29 cellular contexts compared by ENCODE assay signal in the genomic region with DNA sequence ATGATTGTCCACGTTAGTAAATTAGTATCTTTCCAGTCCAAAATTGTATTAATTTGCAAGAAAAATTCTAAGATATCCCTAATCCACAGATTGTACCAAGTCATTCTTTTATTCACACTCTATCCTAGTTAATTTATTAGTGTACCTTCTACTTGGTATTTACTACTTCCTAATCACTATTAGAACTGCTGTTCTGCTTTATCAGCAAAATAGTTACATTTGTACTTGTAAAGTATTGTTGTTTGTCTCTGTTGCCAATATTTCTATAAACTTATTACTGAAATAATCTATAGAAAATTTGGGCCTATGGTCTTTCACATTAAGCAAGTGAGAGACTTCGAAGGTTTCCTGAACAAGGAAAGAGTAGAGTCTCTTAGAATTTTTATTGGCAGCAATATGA. TPM values are rescaled to one million over a fixed set of nuclear protein-coding genes. Genes with fewer than 3 reads are reported as not detected.
"Had no signal": no experiment of that assay in that cellular context is flagged by ENCODE, and none has a peak within 500 bp of the region (broad histone marks: within the 10 kb centered on the region; RNA-seq: fewer than 3 reads in every experiment).

No MANE protein-coding gene starts in this region.

- FAIRE-seq: urothelium cell line had no signal

- H3K27ac ChIP-seq: stomach, suprapubic skin, testis, thoracic aorta, thyroid gland, tibial artery, tibial nerve, transverse colon, upper lobe of left lung, upper lobe of right lung, uterus, vagina had no signal

- DNase-seq: stimulated activated CD4-positive, alpha-beta T cell treated with anti-CD3 and anti-CD28 coated beads, Interleukin-2, amount 100 ng/mL, for 48 hours; stimulated activated CD4-positive, alpha-beta T cell treated with anti-CD3 and anti-CD28 coated beads, Interleukin-4, amount 100 ng/mL, for 1 hour; stimulated activated CD4-positive, alpha-beta T cell treated with anti-CD3 and anti-CD28 coated beads, Interleukin-4, amount 100 ng/mL, for 24 hours; stimulated activated CD4-positive, alpha-beta T cell treated with anti-CD3 and anti-CD28 coated beads, Interleukin-4, amount 100 ng/mL, for 4 hours; stimulated activated CD8-positive, alpha-beta memory T cell treated with anti-CD3 and anti-CD28 coated beads, Interleukin-4, amount 100 ng/mL, for 48 hours; stimulated activated naive B cell treated with anti-CD40 and anti-IgM and Interleukin-4, amounts not matched to agents 10 μg/mL and 1 μg/mL and 100 μg/mL, for 72 hours; stimulated activated naive CD4-positive, alpha-beta T cell; stimulated activated naive CD4-positive, alpha-beta T cell treated with Interleukin-2 at 50 U/mL for 16 hours; stimulated activated naive CD8-positive, alpha-beta T cell treated with anti-CD3 and anti-CD28 coated beads, Interleukin-15, amount 100 ng/mL, for 72 hours; stimulated activated naive CD8-positive, alpha-beta T cell treated with anti-CD3 and anti-CD28 coated beads, Interleukin-15, Interleukin-2, amounts not matched to agents 100 U/mL and 50 U/mL, for 24 hours; stomach; substantia nigra; testis; thyroid gland; tibial artery; transverse colon; trophoblast cell; upper lobe of left lung; upper lobe of right lung; uterus had no signal

- ATAC-seq: stimulated activated effector memory CD8-positive, alpha-beta T cell treated with anti-CD3 and anti-CD28 coated beads, Interleukin-12 subunit alpha, Interleukin-12 subunit beta, amount 100 ng/mL, for 72 hours; stimulated activated memory B cell treated with anti-CD40 and anti-IgM and Interleukin-4, amounts not matched to agents 10 μg/mL and 1 μg/mL and 100 μg/mL, for 72 hours; stimulated activated naive B cell treated with anti-CD40 and anti-IgM and Interleukin-4, amounts not matched to agents 10 μg/mL and 1 μg/mL and 100 μg/mL, for 72 hours; stimulated activated naive CD8-positive, alpha-beta T cell treated with anti-CD3 and anti-CD28 coated beads, Interleukin-15, amount 100 ng/mL, for 72 hours; stimulated activated naive CD8-positive, alpha-beta T cell treated with anti-CD3 and anti-CD28 coated beads, Interleukin-15, Interleukin-2, amounts not matched to agents 100 U/mL and 50 U/mL, for 24 hours; upper lobe of right lung had no signal

- H3K9me3 ChIP-seq: testis, thyroid gland, upper lobe of right lung, uterus, vagina had no signal

- H3K36me3 ChIP-seq: stomach, suprapubic skin, thoracic aorta, thyroid gland, tibial artery, tibial nerve, transverse colon, upper lobe of left lung, upper lobe of right lung, uterus, vagina had no signal

- H3K27me3 ChIP-seq: stomach, suprapubic skin, testis, thyroid gland, tibial artery, tibial nerve, transverse colon, upper lobe of left lung, upper lobe of right lung, uterus, vagina had no signal

- H3K4me1 ChIP-seq: stomach, suprapubic skin, testis, thyroid gland, tibial artery, tibial nerve, transverse colon, upper lobe of left lung, upper lobe of right lung, uterus, vagina had no signal

- H3K4me3 ChIP-seq: stomach, suprapubic skin, testis, thoracic aorta, thyroid gland, tibial artery, tibial nerve, transverse colon, upper lobe of left lung, upper lobe of right lung, uterus, vagina had no signal

RNA-seq across cellular contexts. Expression of a gene that starts 5.6 kb away (rescaled TPM):
- total RNA-seq: stomach, temporal lobe, thoracic aorta, thyroid gland, tibial nerve, transverse colon, urinary bladder, vagina had no signal
